In genomic region chr15:88649286-88649733, GRCh38 we compare ENCODE assay signal across 8 cellular contexts. TPM values are rescaled to one million over a fixed set of nuclear protein-coding genes. Genes with fewer than 3 reads are reported as not detected.
DNase-seq lines count a peak whose midpoint lies in the region; ATAC-seq, FAIRE-seq and TF ChIP-seq lines count a peak whose summit lies in the region.

No MANE protein-coding gene starts in this region.

- no peak overlapping the region for H2AFZ ChIP-seq in GM12878 (ENCODE audit: control insufficient read depth, low read depth, low read length)

- H3K9me3 ChIP-seq in GM12878 (replicated peaks; ENCODE audit: control insufficient read depth, insufficient read depth, low read length), result no peaks in the 10 kb centered on the region

- no TSS peak for BruUV-seq in GM12878 (replicated peaks; lab: Mats Ljungman, UMichigan)

- H3K4me2 ChIP-seq in GM12878 (ENCODE audit: control insufficient read depth, insufficient read depth), result peak overlapping the region; percentile 27; the same call in 1 of the 2 replicates

- peaks cover 30% of the 10 kb centered on the region for H3K4me1 ChIP-seq in GM12878 (ENCODE audit: control insufficient read depth, insufficient read depth, low read length)

- SMC1A ChIA-PET in GM12878 (lab: Charles Lee; ENCODE audit: uncharacterized antibody, unreplicated experiment), result interaction anchor here (0.9 to 1.4 kb wide), 2 partner anchors 11 to 25 kb away, joined by 3 to 6 read pairs; partner anchors contain the start of gene ISG20

- CTCF ChIA-PET in GM12878 (lab: Yijun Ruan, JAX), result interaction anchor here (1.3 to 1.4 kb wide), 2 partner anchors 14 to 25 kb away, joined by 3 to 7 read pairs; no protein-coding TSS in a partner anchor

- POLR2A ChIA-PET in GM12878 (lab: Charles Lee), result no interaction called here

- peak overlapping the region; percentile 62 for H3K27ac ChIP-seq in GM12878 (ENCODE audit: control insufficient read depth, insufficient read depth)

- TF ChIP-seq RAD21 in GM12878 (IDR thresholded peaks at IDR 0.05; ENCODE audit: insufficient read depth, low read depth, low read length), result no peak

- peaks cover 6% of the 10 kb centered on the region for H3K79me2 ChIP-seq in GM12878 (ENCODE audit: control insufficient read depth, insufficient read depth, low read length)

- no peak for TF ChIP-seq CTCF in GM12878 (IDR thresholded peaks at IDR 0.05 in 2 of 3, conservative IDR thresholded peaks at IDR 0.05 in 1 of 3; ENCODE audit: control insufficient read depth in 2 of 3, extremely low read depth in 1 of 3, insufficient read depth in 1 of 3, low read depth in 3 of 3, low read length in 3 of 3)

- H3K4me3 ChIP-seq in GM12878, result no peak overlapping the region; the same call in 1 of the 2 replicates

- H3K9ac ChIP-seq in GM12878 (ENCODE audit: control insufficient read depth, insufficient read depth, low read length), result no peak overlapping the region

- intact Hi-C loops in GM12878 (cut with micrococcal nuclease; ENCODE audit: unreplicated experiment), result no loop called here

- WGBS in GM12878 (ENCODE audit: insufficient coverage, insufficient replicate concordance, low lambda C conversion rate, missing lambda C conversion rate), result 20% methylated on average over 12 of the region's 12 CpGs

- in situ Hi-C loops in GM12878 (cut with MboI), result no loop called here

- H3K36me3 ChIP-seq in GM12878 (ENCODE audit: control insufficient read depth in 2 of 2, insufficient read depth in 2 of 2, low read length in 1 of 2), result peaks cover 0 to 11% of the 10 kb centered on the region in 2 experiments

- TF ChIP-seq EP300 in GM12878 (IDR thresholded peaks at IDR 0.05; ENCODE audit: borderline replicate concordance in 1 of 2, control insufficient read depth in 1 of 2, low read depth in 2 of 2, low read length in 2 of 2), result 0 out of 4 replicates have a peak, but pooled peaks of 1 of the 2 experiments have one; percentile 14

- ATAC-seq in HG02678 (IDR thresholded peaks at IDR 0.05; ENCODE audit: unreplicated experiment) (peak; percentile 71), GM12878 (peak; percentile 77)

- peaks cover 2% of the 10 kb centered on the region; the same call in 1 of the 2 replicates for H4K20me1 ChIP-seq in GM12878 (ENCODE audit: control insufficient read depth, insufficient read depth)

- RAD21 ChIA-PET in GM12878 (lab: Charles Lee; ENCODE audit: unreplicated experiment), result interaction anchor here (1.5 kb wide), 1 partner anchor 25 kb away, joined by 5 read pairs; no protein-coding TSS in a partner anchor

- H3K27me3 ChIP-seq in GM12878 (replicated peaks in 1 of 2; ENCODE audit: control insufficient read depth in 2 of 2, insufficient read depth in 2 of 2, low read length in 1 of 2), result no peaks in the 10 kb centered on the region

- peak; percentile 54 for FAIRE-seq in GM12878 (lab: Jason Lieb, UNC)

- no peak; the same call in 1 of the 2 replicates for TF ChIP-seq POLR2A in GM12878 (IDR thresholded peaks at IDR 0.05; ENCODE audit: low read depth, low read length)

- DNase-seq in EL (peak; percentile 91), T-helper 9 cell (peak; percentile 39), GM12878 (ENCODE audit: low read depth, low spot score) (no peak), kidney tubule cell (ENCODE audit: low spot score) (peak; percentile 97), NK-92 (lab: John Stamatoyannopoulos, UW; ENCODE audit: unreplicated experiment) (no peak), SHP77 (lab: John Stamatoyannopoulos, UW) (no peak)
- DNase-seq in stimulated activated CD4-positive, alpha-beta T cell treated with anti-CD3 and anti-CD28 coated beads, Interleukin-4, amount 100 ng/mL, for 48 hours (ENCODE audit: low read depth in 2 of 2), result peak; percentile 65 to 71

TF ChIP-seq in GM12878, 131 proteins besides CTCF, POLR2A, EP300 and RAD21 (continues in another document):
- TF ChIP-seq HDAC6 (IDR thresholded peaks at IDR 0.05; ENCODE audit: unreplicated experiment), result no peak
- TF ChIP-seq HCFC1 (IDR thresholded peaks at IDR 0.05; ENCODE audit: low read length), result no peak
- TF ChIP-seq NFXL1 (IDR thresholded peaks at IDR 0.05; ENCODE audit: borderline replicate concordance), result no peak
- peak; percentile 51 for TF ChIP-seq IKZF2 (IDR thresholded peaks at IDR 0.05)
- no peak for TF ChIP-seq MEF2A (IDR thresholded peaks at IDR 0.05; ENCODE audit: insufficient read depth, low read depth, low read length)
- TF ChIP-seq RAD51 (IDR thresholded peaks at IDR 0.05), result peak; percentile 72
- TF ChIP-seq POU2F2 (IDR thresholded peaks at IDR 0.05; ENCODE audit: borderline replicate concordance, low read depth, low read length), result no peak
- TF ChIP-seq YY1 (IDR thresholded peaks at IDR 0.05; ENCODE audit: low read depth, low read length), result 0 out of 2 replicates have a peak, but pooled peaks have one; percentile 15
- no peak for TF ChIP-seq HDAC2 (IDR thresholded peaks at IDR 0.05)
- TF ChIP-seq USF1 (IDR thresholded peaks at IDR 0.05; ENCODE audit: borderline replicate concordance, extremely low read length, insufficient read depth, low read depth, low read length), result peak; percentile 38
- no peak for TF ChIP-seq ZBTB40 (IDR thresholded peaks at IDR 0.05; ENCODE audit: borderline replicate concordance)

RNA-seq across cellular contexts. Expression of gene ISG20, which starts 10.5 kb away (rescaled TPM):
- 14.5 and 16.0 TPM in 2 replicates for total RNA-seq in GM12878 (2013; cell fraction: nucleolus; rRNA removed)
- total RNA-seq in GM12878 (2014; rRNA removed), result 210 and 228 TPM in 2 replicates
- total RNA-seq in GM12878 (2014; rRNA removed; fragmentation: Illumina TruSeq; extraction: Trizol), result 48.5 and 53.8 TPM in 2 replicates
- total RNA-seq in GM12878 (2021), result 76.5 and 90.2 TPM in 2 replicates
- polyA plus RNA-seq in GM12878 (2011; ENCODE audit: low read depth), result 45.4 TPM
- polyA plus RNA-seq in GM12878 (2011; rRNA removed), result 46.6 and 182 TPM in 2 replicates
- polyA plus RNA-seq in GM12878 (2011; cell fraction: cytosol; rRNA removed), result 210 and 386 TPM in 2 replicates
- 219 and 271 TPM in 2 replicates for polyA plus RNA-seq in GM12878 (2011; cell fraction: nucleus; rRNA removed)
- 145 and 222 TPM in 2 replicates for polyA plus RNA-seq in GM12878 (2012)
- polyA plus RNA-seq in GM12878 (2014; fragmentation: Illumina TruSeq; extraction: Trizol), result 3.5 and 23.4 TPM in 2 replicates
- polyA plus RNA-seq in GM12878 (2014; fragmentation: Nextera tagmentation; extraction: Ambion mirVana), result 10 to 100 TPM; 49.6 to 92.9 TPM
- polyA plus RNA-seq in GM12878 (2014; rRNA removed), result 177 and 251 TPM in 2 replicates
- 10 to 100 TPM; 80.7 to 91.1 TPM for polyA plus RNA-seq in GM12878 (2016; fragmentation: Nextera tagmentation; extraction: Ambion mirVana)
- polyA minus RNA-seq in GM12878 (2011; rRNA and poly(A)+ RNA removed), result 49.6 and 80.3 TPM in 2 replicates
- 44.1 and 44.6 TPM in 2 replicates for polyA minus RNA-seq in GM12878 (2011; cell fraction: cytosol; rRNA and poly(A)+ RNA removed)
- 38.3 and 60.6 TPM in 2 replicates for polyA minus RNA-seq in GM12878 (2011; cell fraction: nucleus; rRNA and poly(A)+ RNA removed)

RNA-seq across cellular contexts. Expression of gene AEN, which starts 28.2 kb away (rescaled TPM):
- total RNA-seq in GM12878 (2013; cell fraction: nucleolus; rRNA removed), result 74.1 and 86.4 TPM in 2 replicates
- total RNA-seq in GM12878 (2014; rRNA removed), result 76.0 and 81.2 TPM in 2 replicates
- 39.9 and 44.5 TPM in 2 replicates for total RNA-seq in GM12878 (2014; rRNA removed; fragmentation: Illumina TruSeq; extraction: Trizol)
- 67.2 and 74.4 TPM in 2 replicates for total RNA-seq in GM12878 (2021)
- polyA plus RNA-seq in GM12878 (2011; ENCODE audit: low read depth), result 14.7 TPM
- polyA plus RNA-seq in GM12878 (2011; rRNA removed), result 32.5 and 44.7 TPM in 2 replicates
- 46.2 and 62.0 TPM in 2 replicates for polyA plus RNA-seq in GM12878 (2011; cell fraction: cytosol; rRNA removed)
- polyA plus RNA-seq in GM12878 (2011; cell fraction: nucleus; rRNA removed), result 106 and 115 TPM in 2 replicates
- polyA plus RNA-seq in GM12878 (2012), result 23.8 and 31.0 TPM in 2 replicates
- 25.8 and 33.5 TPM in 2 replicates for polyA plus RNA-seq in GM12878 (2014; fragmentation: Illumina TruSeq; extraction: Trizol)
- 10 to 100 TPM; 11.7 to 12.0 TPM for polyA plus RNA-seq in GM12878 (2014; fragmentation: Nextera tagmentation; extraction: Ambion mirVana)
- polyA plus RNA-seq in GM12878 (2014; rRNA removed), result 62.8 and 66.1 TPM in 2 replicates
- 10 to 100 TPM; 78.0 to 78.8 TPM for polyA plus RNA-seq in GM12878 (2016; fragmentation: Nextera tagmentation; extraction: Ambion mirVana)
- polyA minus RNA-seq in GM12878 (2011; rRNA and poly(A)+ RNA removed), result 57.4 and 84.3 TPM in 2 replicates
- 23.4 and 24.8 TPM in 2 replicates for polyA minus RNA-seq in GM12878 (2011; cell fraction: cytosol; rRNA and poly(A)+ RNA removed)
- polyA minus RNA-seq in GM12878 (2011; cell fraction: nucleus; rRNA and poly(A)+ RNA removed), result 70.1 and 137 TPM in 2 replicates

Comparison
In these comparisons a context has a peak if more than half of its experiments do, and no peak if none do; other contexts are left out.
1. DNase-seq: peak in EL (single experiment), T-helper 9 cell (single experiment), kidney tubule cell (single experiment) and stimulated activated CD4-positive, alpha-beta T cell treated with anti-CD3 and anti-CD28 coated beads, Interleukin-4, amount 100 ng/mL, for 48 hours (2 of 2); none in GM12878 (single experiment), NK-92 (single experiment) and SHP77 (0 of 2).